15 cellular contexts compared by ENCODE assay signal in the genomic region with DNA sequence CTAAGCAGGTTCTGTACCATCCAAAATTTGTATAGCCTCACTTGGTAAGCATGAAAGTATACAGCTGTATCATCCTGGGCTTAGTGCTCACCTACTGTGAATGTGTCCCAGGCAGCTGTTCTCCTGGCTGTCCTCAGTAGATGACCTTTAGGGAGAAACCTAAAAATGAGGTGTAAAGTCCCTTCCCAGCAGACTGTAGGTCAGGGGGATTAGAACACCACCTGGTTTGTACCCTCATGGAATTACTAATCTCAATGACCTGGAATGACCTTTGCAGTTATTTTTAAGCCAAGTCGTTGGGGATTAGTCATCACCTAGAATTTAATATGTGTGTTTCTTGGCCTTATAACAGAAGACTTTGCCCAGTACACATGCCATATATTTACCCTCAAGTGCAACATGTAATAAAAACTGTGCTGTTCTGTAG. TPM values are rescaled to one million over a fixed set of nuclear protein-coding genes. Genes with fewer than 3 reads are reported as not detected.
DNase-seq lines count a peak whose midpoint lies in the region; ATAC-seq and TF ChIP-seq lines count a peak whose summit lies in the region.
"Had no signal": no experiment of that assay in that cellular context is flagged by ENCODE, and none has a peak within 500 bp of the region (broad histone marks: within the 10 kb centered on the region; RNA-seq: fewer than 3 reads in every experiment).

No MANE protein-coding gene starts in this region.

- peak overlapping the region in 1 of 2 donors; percentile 6 for H3K27ac ChIP-seq in breast epithelium
- H3K27ac ChIP-seq in foreskin keratinocyte: no peak overlapping the region
- peak overlapping the region; percentile 22 to 61 for H3K27ac ChIP-seq in thoracic aorta
- no peak overlapping the region for H3K27ac ChIP-seq in Peyer's patch
- H3K27ac ChIP-seq: SK-N-MC had no signal

- POLR2A ChIA-PET in MCF 10A (lab: Yijun Ruan, JAX): interaction anchor here (0.6 to 2.5 kb wide), 2 partner anchors 11 to 38 kb away, joined by 4 to 11 read pairs; a partner anchor contains a TSS

- peaks cover 53% of the 10 kb centered on the region for H3K27me3 Mint-ChIP-seq in MCF 10A (ENCODE audit: insufficient read depth, unreplicated experiment)

- intact Hi-C loops in MCF 10A (cut with micrococcal nuclease) (no loop called here), breast epithelium (cut with DNase I; ENCODE audit: low total_unique reads) (no loop called here)

- no peaks in the 10 kb centered on the region for H3K9me3 ChIP-seq in breast epithelium
- no peaks in the 10 kb centered on the region for H3K9me3 ChIP-seq in thoracic aorta
- H3K9me3 ChIP-seq in Peyer's patch: no peaks in the 10 kb centered on the region

- no peaks in the 10 kb centered on the region for H3K36me3 ChIP-seq in breast epithelium
- no peaks in the 10 kb centered on the region for H3K36me3 ChIP-seq in thoracic aorta
- no peaks in the 10 kb centered on the region for H3K36me3 ChIP-seq in Peyer's patch

- H3K4me1 Mint-ChIP-seq in MCF 10A (ENCODE audit: insufficient read depth, unreplicated experiment): peaks cover 31% of the 10 kb centered on the region

- peak; percentile 54 for DNase-seq in MCF 10A (ENCODE audit: unreplicated experiment)
- no peak for DNase-seq in breast epithelium (ENCODE audit: low spot score in 2 of 2)
- DNase-seq in NCI-H69 (lab: John Stamatoyannopoulos, UW): peak; percentile 32
- peak in 1 of 2 donors; percentile 10 for DNase-seq in foreskin keratinocyte
- DNase-seq in thoracic aorta (ENCODE audit: low spot score): no peak
- no peak for DNase-seq in Peyer's patch
- no peak for DNase-seq in NCI-H1694 treated with DMSO at 0.1 percent for 48 hours (lab: John Stamatoyannopoulos, UW)
- no peak for DNase-seq in NCI-H1092 treated with DMSO at 0.1 percent for 48 hours (lab: John Stamatoyannopoulos, UW)
- DNase-seq: activated CD4-positive, alpha-beta T cell treated with anti-CD3 and anti-CD28 coated beads for 48 hours; GDM1; NCI-H526 treated with DMSO at 0.1 percent for 48 hours; occipital lobe; stimulated activated CD4-positive, alpha-beta T cell treated with anti-CD3 and anti-CD28 coated beads, Interleukin-4, amount 100 ng/mL, for 24 hours had no signal

- H3K4me1 ChIP-seq in breast epithelium (no peaks in the 10 kb centered on the region), foreskin keratinocyte (no peaks in the 10 kb centered on the region), thoracic aorta (ENCODE audit: control insufficient read depth in 1 of 2, low read depth in 2 of 2) (peaks cover 12 to 42% of the 10 kb centered on the region in 2 donors), Peyer's patch (no peaks in the 10 kb centered on the region)

- TF ChIP-seq POLR2A in breast epithelium (IDR thresholded peaks at IDR 0.05) (no peak), Peyer's patch (IDR thresholded peaks at IDR 0.05) (no peak)

- no TSS peak for BruUV-seq in MCF 10A (replicated peaks; lab: Mats Ljungman, UMichigan)

- TF ChIP-seq CTCF in MCF 10A (IDR thresholded peaks at IDR 0.05; ENCODE audit: unreplicated experiment) (no peak), breast epithelium (IDR thresholded peaks at IDR 0.05) (no peak), foreskin keratinocyte (conservative IDR thresholded peaks at IDR 0.05) (no peak), thoracic aorta (IDR thresholded peaks at IDR 0.05) (no peak), Peyer's patch (IDR thresholded peaks at IDR 0.05) (no peak)

- no peaks in the 10 kb centered on the region for H3K9me3 Mint-ChIP-seq in MCF 10A (ENCODE audit: unreplicated experiment)

- H3K4me3 Mint-ChIP-seq in MCF 10A (ENCODE audit: unreplicated experiment): no peak overlapping the region

- no peak overlapping the region for H3K4me3 ChIP-seq in breast epithelium
- no peak overlapping the region for H3K4me3 ChIP-seq in thoracic aorta
- no peak overlapping the region for H3K4me3 ChIP-seq in Peyer's patch
- H3K4me3 ChIP-seq: SK-N-MC had no signal

- ATAC-seq in foreskin keratinocyte (peak; percentile 17), thoracic aorta (ENCODE audit: insufficient number of reproducible peaks, low FRiP score, low read depth) (no peak)

- peaks cover 0 to 12% of the 10 kb centered on the region in 2 donors for H3K27me3 ChIP-seq in breast epithelium
- H3K27me3 ChIP-seq in foreskin keratinocyte: no peaks in the 10 kb centered on the region
- no peaks in the 10 kb centered on the region for H3K27me3 ChIP-seq in thoracic aorta (replicated peaks; ENCODE audit: insufficient read depth)
- H3K27me3 ChIP-seq in Peyer's patch: no peaks in the 10 kb centered on the region

- no peak overlapping the region for H3K27ac Mint-ChIP-seq in MCF 10A (ENCODE audit: low read depth, unreplicated experiment)

- CTCF ChIA-PET in MCF 10A (lab: Yijun Ruan, JAX): no interaction called here

- peaks cover 7% of the 10 kb centered on the region for H3K36me3 Mint-ChIP-seq in MCF 10A (ENCODE audit: insufficient read depth, unreplicated experiment)

RNA-seq across cellular contexts. Expression of a gene that starts 39.1 kb away (rescaled TPM):
- total RNA-seq in MCF 10A (2022): 21.1 and 21.8 TPM in 2 replicates
- 10 to 100 TPM in 1 of 3 donors, 1 to 10 TPM in 2; 8.8 to 13.8 (median 9.9) TPM for total RNA-seq in breast epithelium
- 9.2 and 9.3 TPM in 2 replicates for total RNA-seq in foreskin keratinocyte
- polyA plus RNA-seq in foreskin keratinocyte: 3.0 and 4.0 TPM in 2 replicates
- 10 to 100 TPM; 11.2 to 16.9 TPM for total RNA-seq in thoracic aorta
- total RNA-seq in Peyer's patch: 1 to 10 TPM; 5.0 to 7.8 (median 5.1) TPM

RNA-seq across cellular contexts. Expression of a gene that starts 42.4 kb away (rescaled TPM):
- total RNA-seq in MCF 10A (2022) (not detected in 2 replicates), breast epithelium (1 to 10 TPM in 1 of 3 donors, not detected in 2; 1.0 TPM), foreskin keratinocyte (not detected in 2 replicates), thoracic aorta (10 to 100 TPM in 1 of 2 donors, not detected in 1; 10.4 TPM), Peyer's patch (not detected)
- polyA plus RNA-seq in foreskin keratinocyte: not detected in 2 replicates
- total RNA-seq: lung microvascular endothelial cell had no signal

RNA-seq across cellular contexts. Expression of a gene that starts 55.4 kb away (rescaled TPM):
- total RNA-seq in MCF 10A (2022) (2.9 and 3.4 TPM in 2 replicates), breast epithelium (1 to 10 TPM; 3.5 to 5.0 (median 3.6) TPM), foreskin keratinocyte (2.2 TPM in 2 replicates), thoracic aorta (1 to 10 TPM; 1.5 to 4.2 TPM), Peyer's patch (10 to 100 TPM in 1 of 4 donors, 1 to 10 TPM in 2, under 1 TPM in 1; 0.35 to 17.3 (median 5.3) TPM)
- 0.81 and 1.2 TPM in 2 replicates for polyA plus RNA-seq in foreskin keratinocyte

Comparison
In these comparisons a context has a peak if more than half of its experiments do, and no peak if none do; other contexts are left out.
1. DNase-seq: peak in MCF 10A (single experiment) and NCI-H69 (single experiment); none in breast epithelium (0 of 2), thoracic aorta (single experiment), Peyer's patch (0 of 3), NCI-H1694 treated with DMSO at 0.1 percent for 48 hours (single experiment) and NCI-H1092 treated with DMSO at 0.1 percent for 48 hours (single experiment).
2. H3K27ac ChIP-seq: peak in thoracic aorta (2 of 2); none in foreskin keratinocyte (single experiment) and Peyer's patch (0 of 4).